Comparison of ENCODE assay signal across 8 cellular contexts in genomic region chr1:3319874-3320245, GRCh38.
A peak's percentile ranks its signal among the peaks of the same experiment; 100 is the strongest.
DNase-seq lines count a peak whose midpoint lies in the region; ATAC-seq, FAIRE-seq and TF ChIP-seq lines count a peak whose summit lies in the region.

No MANE protein-coding gene starts in this region.

- no peak for TF ChIP-seq POLR2A in suprapubic skin (IDR thresholded peaks at IDR 0.05)

- no peak overlapping the region for H3K9ac ChIP-seq in parathyroid adenoma

- TF ChIP-seq CTCF in 22Rv1 (IDR thresholded peaks at IDR 0.05): peak; percentile 86
- peak; percentile 68 for TF ChIP-seq CTCF in fibroblast of pulmonary artery (IDR thresholded peaks at IDR 0.05; ENCODE audit: low read length, missing control alignments)
- TF ChIP-seq CTCF in parathyroid adenoma (IDR thresholded peaks at IDR 0.05): peak; percentile 51
- TF ChIP-seq CTCF in suprapubic skin (IDR thresholded peaks at IDR 0.05): peak in 1 of 2 donors; percentile 40

- H3K79me2 ChIP-seq in parathyroid adenoma: no peaks in the 10 kb centered on the region

- H3K4me1 ChIP-seq in parathyroid adenoma (no peaks in the 10 kb centered on the region), suprapubic skin (peaks cover 12% of the 10 kb centered on the region)

- H3K4me2 ChIP-seq in parathyroid adenoma (ENCODE audit: low read length): no peak overlapping the region

- H3K27me3 ChIP-seq in parathyroid adenoma (ENCODE audit: control insufficient read depth, insufficient read depth, low read length) (no peaks in the 10 kb centered on the region), suprapubic skin (peaks cover 89% of the 10 kb centered on the region)

- FAIRE-seq in TTC549 (lab: Jason Lieb, UNC): peak; percentile 74

- H3K27ac ChIP-seq in 22Rv1 (no peak overlapping the region), parathyroid adenoma (no peak overlapping the region), suprapubic skin (no peak overlapping the region)

- H3K36me3 ChIP-seq in parathyroid adenoma (ENCODE audit: control insufficient read depth, insufficient read depth, low read length): no peaks in the 10 kb centered on the region
- no peaks in the 10 kb centered on the region for H3K36me3 ChIP-seq in suprapubic skin

- no peak overlapping the region for H2AFZ ChIP-seq in parathyroid adenoma

- TF ChIP-seq EP300 in suprapubic skin (IDR thresholded peaks at IDR 0.05): no peak

- ATAC-seq in HG02852 (IDR thresholded peaks at IDR 0.05; ENCODE audit: unreplicated experiment): no peak

- DNase-seq in EH (ENCODE audit: low read depth): peak; percentile 70
- peak; percentile 93 for DNase-seq in NAMALWA (ENCODE audit: low spot score)
- DNase-seq in fibroblast of pulmonary artery (ENCODE audit: low read depth): peak; percentile 62
- no peak for DNase-seq in suprapubic skin (ENCODE audit: low spot score in 2 of 2)

- H3K9me3 ChIP-seq in parathyroid adenoma (ENCODE audit: control insufficient read depth, low read length) (no peaks in the 10 kb centered on the region), suprapubic skin (no peaks in the 10 kb centered on the region)

- 88% methylated on average over 1 of the region's 4 CpGs for WGBS in suprapubic skin

- H3K4me3 ChIP-seq in fibroblast of pulmonary artery (replicated peaks; ENCODE audit: low read depth, low read length) (no peak overlapping the region), parathyroid adenoma (ENCODE audit: low read depth, low read length) (no peak overlapping the region), suprapubic skin (no peak overlapping the region)

Comparison
In these comparisons a context has a peak if more than half of its experiments do, and no peak if none do; other contexts are left out.
1. DNase-seq: peak in EH (single experiment), NAMALWA (single experiment) and fibroblast of pulmonary artery (single experiment); none in suprapubic skin (0 of 2).